In the genomic region with DNA sequence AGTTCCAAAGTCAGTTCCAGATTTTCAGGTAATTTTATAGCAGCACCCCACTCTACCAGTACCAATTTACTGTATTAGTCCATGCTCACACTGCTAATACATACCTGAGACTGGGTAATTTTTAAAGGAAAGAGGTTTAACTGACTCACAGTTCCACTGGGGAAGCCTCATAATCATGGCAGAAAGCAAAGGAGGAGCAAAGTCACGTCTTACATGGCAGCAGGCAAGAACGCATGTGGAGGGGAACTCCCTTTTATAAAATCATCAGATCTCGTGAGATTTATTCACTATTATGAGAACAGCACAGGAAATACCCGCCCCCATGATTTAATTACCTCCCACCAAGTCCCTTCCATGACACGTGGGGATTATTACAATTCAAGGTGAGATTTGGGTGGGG, we compare ENCODE assay signal across 17 cellular contexts.
DNase-seq lines count a peak whose midpoint lies in the region; ATAC-seq, FAIRE-seq and TF ChIP-seq lines count a peak whose summit lies in the region.
"Had no signal": no experiment of that assay in that cellular context is flagged by ENCODE, and none has a peak within 500 bp of the region (broad histone marks: within the 10 kb centered on the region; RNA-seq: fewer than 3 reads in every experiment).

No MANE protein-coding gene starts in this region.

- H2BK20ac ChIP-seq in H9 (ENCODE audit: low read depth, low read length, poor library complexity, severe bottlenecking): no peak overlapping the region
- H2BK20ac ChIP-seq in H1 (ENCODE audit: low read length): no peak overlapping the region

- H4K91ac ChIP-seq in H9 (ENCODE audit: insufficient read length, low read depth, low read length) (no peak overlapping the region), H1 (replicated peaks; ENCODE audit: insufficient read length, low read length) (no peak overlapping the region)

- H3K9me3 ChIP-seq in H9 (ENCODE audit: control insufficient read depth, low read depth, low read length) (peaks cover 7% of the 10 kb centered on the region), H1 (ENCODE audit: insufficient read depth in 2 of 2, low read depth in 1 of 2, low read length in 1 of 2) (peaks cover 0 to 12% of the 10 kb centered on the region in 2 experiments; a peak in 1 of 4 replicates)

- no CpG with 5 or more reads among the region's 5 CpGs for WGBS in H9 (ENCODE audit: extremely low coverage, insufficient read length, low lambda C conversion rate)
- 91% methylated on average over 5 of the region's 5 CpGs; no CpG with 5 or more reads in 1 of the 2 experiments for WGBS in H1 (ENCODE audit: extremely low coverage in 1 of 2, insufficient coverage in 1 of 2, insufficient read length in 1 of 2, insufficient replicate concordance in 2 of 2, low coverage in 1 of 2, low lambda C conversion rate in 2 of 2, missing lambda C conversion rate in 1 of 2), 2 experiments

- H3K9ac ChIP-seq in H9 (ENCODE audit: extremely low read depth, insufficient read length, low read length) (no peak overlapping the region), H1 (replicated peaks in 1 of 4; ENCODE audit: extremely low read depth in 1 of 4, low read depth in 3 of 4, low read length in 3 of 4) (no peak overlapping the region)

- no peaks in the 10 kb centered on the region for H3K27me3 ChIP-seq in H9 (ENCODE audit: insufficient read depth, low read length)
- no peaks in the 10 kb centered on the region for H3K27me3 ChIP-seq in H1 (replicated peaks in 1 of 4; ENCODE audit: control insufficient read depth in 3 of 4, extremely low read depth in 1 of 4, insufficient read depth in 3 of 4, low read length in 3 of 4)

- H2BK120ac ChIP-seq in H9 (ENCODE audit: low read depth, low read length, poor library complexity, severe bottlenecking) (no peak overlapping the region), H1 (replicated peaks; ENCODE audit: low read depth, low read length) (no peak overlapping the region)

- no peak for TF ChIP-seq EP300 in H1 (IDR thresholded peaks at IDR 0.05; ENCODE audit: borderline replicate concordance in 1 of 2, low read depth in 2 of 2, low read length in 2 of 2)

- H4K20me1 ChIP-seq in H9 (ENCODE audit: control insufficient read depth, insufficient read depth, insufficient read length) (no peaks in the 10 kb centered on the region), H1 (replicated peaks in 1 of 2; ENCODE audit: control insufficient read depth in 1 of 2, insufficient read depth in 2 of 2, low read length in 2 of 2) (no peaks in the 10 kb centered on the region)

- no peak for FAIRE-seq in H1 (lab: Jason Lieb, UNC)

- H3K4me2 ChIP-seq in H9 (ENCODE audit: insufficient read depth, insufficient read length, low read length) (no peak overlapping the region), H1 (ENCODE audit: insufficient read depth in 1 of 2, low read depth in 2 of 2, low read length in 2 of 2) (no peak overlapping the region)

- no peak for TF ChIP-seq POLR2A in H1 (IDR thresholded peaks at IDR 0.05; ENCODE audit: control extremely low read depth in 1 of 2, low read depth in 2 of 2, low read length in 2 of 2)

- H2BK12ac ChIP-seq in H9 (ENCODE audit: insufficient read length, low read depth, low read length): no peak overlapping the region
- H2BK12ac ChIP-seq in H1 (ENCODE audit: low read depth, low read length): no peak overlapping the region

- DNase-seq in activated CD8-positive, alpha-beta T cell treated with anti-CD3 and anti-CD28 coated beads for 36 hours: no peak
- DNase-seq in activated CD8-positive, alpha-beta T cell treated with anti-CD3 and anti-CD28 coated beads, Interleukin-2, amount 10 ng/mL, durations not matched to agents 7 days and 5 days: no peak
- DNase-seq in H9: no peak
- DNase-seq in H1 (ENCODE audit: low read depth in 1 of 2, low spot score in 2 of 2): no peak
- no peak for DNase-seq in activated CD8-positive, alpha-beta memory T cell treated with anti-CD3 and anti-CD28 coated beads for 24 hours
- no peak for DNase-seq in DMS 273 treated with DMSO at 0.1 percent for 48 hours (lab: John Stamatoyannopoulos, UW)
- DNase-seq in HuH-7.5 (ENCODE audit: low spot score): no peak
- DNase-seq: CD8-positive, alpha-beta T cell; COR-L47; DMS53; GF-D8; IMR-90; KG1 had no signal

- no peak overlapping the region for H3K27ac Mint-ChIP-seq in activated CD8-positive, alpha-beta T cell treated with anti-CD3 and anti-CD28 coated beads for 36 hours
- H3K27ac Mint-ChIP-seq in activated CD8-positive, alpha-beta T cell treated with anti-CD3 and anti-CD28 coated beads, Interleukin-2, amount 10 ng/mL, durations not matched to agents 7 days and 5 days: no peak overlapping the region
- H3K27ac Mint-ChIP-seq in H9: peak overlapping the region; percentile 45 to 94 (median 60); a peak in 4 of 7 replicates
- H3K27ac Mint-ChIP-seq in activated T-helper 17 cell treated with anti-CD3 and anti-CD28 coated beads, Interleukin-2, amount 50 U/mL, for 72 hours: peak overlapping the region; percentile 55
- H3K27ac Mint-ChIP-seq: CD14-positive monocyte; CD8-positive, alpha-beta T cell had no signal

- H3K23me2 ChIP-seq in H9 (ENCODE audit: insufficient read length, low read depth, low read length, poor library complexity, severe bottlenecking) (no peaks in the 10 kb centered on the region), H1 (ENCODE audit: low read depth, low read length) (no peaks in the 10 kb centered on the region)

- H4K8ac ChIP-seq in H9 (replicated peaks; ENCODE audit: insufficient read length, low read depth, low read length): no peak overlapping the region
- H4K8ac ChIP-seq in H1 (ENCODE audit: extremely low read depth, insufficient read depth, low read length): no peak overlapping the region

- H3K4me1 ChIP-seq in H9 (ENCODE audit: insufficient read depth, low read length): no peaks in the 10 kb centered on the region
- H3K4me1 ChIP-seq in H1 (replicated peaks in 1 of 4; ENCODE audit: control insufficient read depth in 3 of 4, insufficient read depth in 4 of 4, low read length in 3 of 4): peaks cover 0 to 2% (median 0%) of the 10 kb centered on the region in 4 experiments; a peak in 1 of 7 replicates
- H3K4me1 ChIP-seq: HAP-1 had no signal

- H4K5ac ChIP-seq in H9 (ENCODE audit: insufficient read length, low read depth, low read length) (no peak overlapping the region), H1 (ENCODE audit: insufficient read length, low read depth, low read length) (no peak overlapping the region)

- H3K36me3 Mint-ChIP-seq in activated CD8-positive, alpha-beta T cell treated with anti-CD3 and anti-CD28 coated beads for 36 hours (ENCODE audit: low read depth): peaks cover 8% of the 10 kb centered on the region
- H3K36me3 Mint-ChIP-seq in activated CD8-positive, alpha-beta T cell treated with anti-CD3 and anti-CD28 coated beads, Interleukin-2, amount 10 ng/mL, durations not matched to agents 7 days and 5 days (ENCODE audit: low read depth): peaks cover 5% of the 10 kb centered on the region
- H3K36me3 Mint-ChIP-seq in H9 (ENCODE audit: insufficient read depth in 1 of 3, low read depth in 3 of 3): peaks cover 16 to 34% (median 23%) of the 10 kb centered on the region in 3 experiments; a peak in 6 of 7 replicates
- no peaks in the 10 kb centered on the region for H3K36me3 Mint-ChIP-seq in activated T-helper 17 cell treated with anti-CD3 and anti-CD28 coated beads, Interleukin-2, amount 50 U/mL, for 72 hours (ENCODE audit: low read depth)
- H3K36me3 Mint-ChIP-seq: CD14-positive monocyte; CD8-positive, alpha-beta T cell had no signal

- H2BK5ac ChIP-seq in H9 (ENCODE audit: insufficient read length, low read length) (no peak overlapping the region), H1 (ENCODE audit: low read depth, low read length) (peak overlapping the region; percentile 52; the same call in 1 of the 2 replicates)

- no peaks in the 10 kb centered on the region for H3K27me3 Mint-ChIP-seq in activated CD8-positive, alpha-beta T cell treated with anti-CD3 and anti-CD28 coated beads for 36 hours
- peaks cover 6% of the 10 kb centered on the region for H3K27me3 Mint-ChIP-seq in activated CD8-positive, alpha-beta T cell treated with anti-CD3 and anti-CD28 coated beads, Interleukin-2, amount 10 ng/mL, durations not matched to agents 7 days and 5 days (ENCODE audit: low read depth)
- H3K27me3 Mint-ChIP-seq in H9 (ENCODE audit: low read depth): no peaks in the 10 kb centered on the region
- H3K27me3 Mint-ChIP-seq in activated T-helper 17 cell treated with anti-CD3 and anti-CD28 coated beads, Interleukin-2, amount 50 U/mL, for 72 hours: no peaks in the 10 kb centered on the region

- H3K23ac ChIP-seq in H9 (ENCODE audit: insufficient read length, low read depth, low read length): no peak overlapping the region
- no peak overlapping the region for H3K23ac ChIP-seq in H1 (ENCODE audit: insufficient read length)

- no peak for TF ChIP-seq RAD21 in H1 (IDR thresholded peaks at IDR 0.05 in 1 of 2, conservative IDR thresholded peaks at IDR 0.05 in 1 of 2; ENCODE audit: low read depth in 2 of 2, low read length in 2 of 2)

- no peak overlapping the region for H2AFZ ChIP-seq in H9 (ENCODE audit: low read length)
- no peak overlapping the region for H2AFZ ChIP-seq in H1 (ENCODE audit: low read length)

- intact Hi-C loops in activated CD8-positive, alpha-beta T cell treated with anti-CD3 and anti-CD28 coated beads for 36 hours (cut with micrococcal nuclease): no loop called here

- H3K4me1 Mint-ChIP-seq in activated CD8-positive, alpha-beta T cell treated with anti-CD3 and anti-CD28 coated beads for 36 hours (ENCODE audit: low read depth): peaks cover 29% of the 10 kb centered on the region
- peaks cover 5% of the 10 kb centered on the region for H3K4me1 Mint-ChIP-seq in activated CD8-positive, alpha-beta T cell treated with anti-CD3 and anti-CD28 coated beads, Interleukin-2, amount 10 ng/mL, durations not matched to agents 7 days and 5 days (ENCODE audit: low read depth)
- peaks cover 29 to 30% of the 10 kb centered on the region in 2 experiments for H3K4me1 Mint-ChIP-seq in H9
- H3K4me1 Mint-ChIP-seq in activated T-helper 17 cell treated with anti-CD3 and anti-CD28 coated beads, Interleukin-2, amount 50 U/mL, for 72 hours: peaks cover 11% of the 10 kb centered on the region

- H2AK5ac ChIP-seq in H9 (ENCODE audit: insufficient read length, low read length) (no peak overlapping the region), H1 (ENCODE audit: low read depth, low read length) (no peak overlapping the region)

- no peak overlapping the region for H3K14ac ChIP-seq in H9 (ENCODE audit: insufficient read depth, low read length)
- H3K14ac ChIP-seq in H1 (ENCODE audit: insufficient read length): no peak overlapping the region

- H3K18ac ChIP-seq in H9 (ENCODE audit: insufficient read length, low read depth, low read length) (no peak overlapping the region), H1 (ENCODE audit: extremely low read depth, low read length) (peak overlapping the region; percentile 32; the same call in 1 of the 2 replicates)

- no peaks in the 10 kb centered on the region for H3K36me3 ChIP-seq in H1 (ENCODE audit: control insufficient read depth in 2 of 4, insufficient read depth in 4 of 4, low read length in 3 of 4)
- H3K36me3 ChIP-seq: HAP-1 had no signal

- H3K56ac ChIP-seq in H9 (ENCODE audit: insufficient read length, low read depth, low read length) (no peak overlapping the region), H1 (replicated peaks; ENCODE audit: insufficient read length, low read depth, low read length) (no peak overlapping the region)

- POLR2A ChIA-PET in activated CD8-positive, alpha-beta T cell treated with anti-CD3 and anti-CD28 coated beads for 36 hours (lab: Charles Lee): no interaction called here
- POLR2A ChIA-PET in activated CD8-positive, alpha-beta T cell treated with anti-CD3 and anti-CD28 coated beads, Interleukin-2, amount 10 ng/mL, durations not matched to agents 7 days and 5 days (lab: Charles Lee): no interaction called here
- POLR2A ChIA-PET in H1 (lab: Charles Lee; ENCODE audit: partially characterized antibody): no interaction called here

- H2BK15ac ChIP-seq in H9 (ENCODE audit: low read depth, low read length): no peak overlapping the region
- no peak overlapping the region for H2BK15ac ChIP-seq in H1 (ENCODE audit: low read length)

- ATAC-seq in activated CD8-positive, alpha-beta T cell treated with anti-CD3 and anti-CD28 coated beads for 36 hours: peak; percentile 22
- no peak for ATAC-seq in activated CD8-positive, alpha-beta T cell treated with anti-CD3 and anti-CD28 coated beads, Interleukin-2, amount 10 ng/mL, durations not matched to agents 7 days and 5 days
- ATAC-seq in activated T-helper 17 cell treated with anti-CD3 and anti-CD28 coated beads, Interleukin-2, amount 50 U/mL, for 72 hours (replicated peaks): peak; percentile 53
- ATAC-seq: CD8-positive, alpha-beta T cell had no signal

- H3K4ac ChIP-seq in H9 (ENCODE audit: low read depth, low read length): no peak overlapping the region
- no peak overlapping the region for H3K4ac ChIP-seq in H1 (replicated peaks; ENCODE audit: insufficient read length, low read depth, low read length)

- no peak for TF ChIP-seq CTCF in activated CD8-positive, alpha-beta T cell treated with anti-CD3 and anti-CD28 coated beads for 36 hours (IDR thresholded peaks at IDR 0.05)
- TF ChIP-seq CTCF in H9 (conservative IDR thresholded peaks at IDR 0.05) (no peak), H1 (IDR thresholded peaks at IDR 0.05; ENCODE audit: control extremely low read depth in 1 of 3, insufficient read depth in 1 of 3, low read depth in 1 of 3, low read length in 3 of 3) (no peak)

- no peak overlapping the region for H3K4me3 Mint-ChIP-seq in activated CD8-positive, alpha-beta T cell treated with anti-CD3 and anti-CD28 coated beads for 36 hours
- H3K4me3 Mint-ChIP-seq in activated CD8-positive, alpha-beta T cell treated with anti-CD3 and anti-CD28 coated beads, Interleukin-2, amount 10 ng/mL, durations not matched to agents 7 days and 5 days: no peak overlapping the region
- no peak overlapping the region; a peak in 1 of 5 replicates for H3K4me3 Mint-ChIP-seq in H9
- peak overlapping the region; percentile 21 for H3K4me3 Mint-ChIP-seq in activated T-helper 17 cell treated with anti-CD3 and anti-CD28 coated beads, Interleukin-2, amount 50 U/mL, for 72 hours
- H3K4me3 Mint-ChIP-seq: CD14-positive monocyte; CD8-positive, alpha-beta T cell had no signal

- H3K27ac ChIP-seq in H9 (ENCODE audit: insufficient read length, low read depth, low read length) (no peak overlapping the region), H1 (ENCODE audit: low read depth, low read length) (no peak overlapping the region)
- H3K27ac ChIP-seq: 22Rv1 had no signal

- no peaks in the 10 kb centered on the region for H3K79me2 ChIP-seq in H9 (ENCODE audit: insufficient read depth, low read length)
- no peaks in the 10 kb centered on the region for H3K79me2 ChIP-seq in H1 (ENCODE audit: control insufficient read depth in 1 of 2, insufficient read depth in 2 of 2, low read length in 2 of 2)

- no peak overlapping the region for H3T11ph ChIP-seq in H9 (ENCODE audit: low read length)

- CTCF ChIA-PET in activated CD8-positive, alpha-beta T cell treated with anti-CD3 and anti-CD28 coated beads for 36 hours (lab: Charles Lee): no interaction called here
- CTCF ChIA-PET in activated CD8-positive, alpha-beta T cell treated with anti-CD3 and anti-CD28 coated beads, Interleukin-2, amount 10 ng/mL, durations not matched to agents 7 days and 5 days (lab: Charles Lee): no interaction called here
- CTCF ChIA-PET in H1 (lab: Charles Lee; ENCODE audit: partially characterized antibody): interaction anchor here (0.7 kb wide), 1 partner anchor 17 kb away, joined by 3 read pairs; no protein-coding TSS in a partner anchor

- H3K79me1 ChIP-seq in H9 (ENCODE audit: insufficient read depth, low read depth, low read length, poor library complexity, severe bottlenecking) (no peaks in the 10 kb centered on the region), H1 (ENCODE audit: low read depth, low read length) (no peaks in the 10 kb centered on the region)

- H3K4me3 ChIP-seq in H1 (ENCODE audit: extremely low read depth in 1 of 4, insufficient read depth in 2 of 4, low read depth in 3 of 4, low read length in 4 of 4): no peak overlapping the region
- H3K4me3 ChIP-seq: HAP-1 had no signal

- H3K9me3 Mint-ChIP-seq in activated CD8-positive, alpha-beta T cell treated with anti-CD3 and anti-CD28 coated beads for 36 hours: peaks cover 8% of the 10 kb centered on the region
- peaks cover 4% of the 10 kb centered on the region for H3K9me3 Mint-ChIP-seq in activated CD8-positive, alpha-beta T cell treated with anti-CD3 and anti-CD28 coated beads, Interleukin-2, amount 10 ng/mL, durations not matched to agents 7 days and 5 days (ENCODE audit: insufficient read depth)
- H3K9me3 Mint-ChIP-seq in H9: peaks cover 31 to 32% of the 10 kb centered on the region in 2 experiments
- peaks cover 9% of the 10 kb centered on the region for H3K9me3 Mint-ChIP-seq in activated T-helper 17 cell treated with anti-CD3 and anti-CD28 coated beads, Interleukin-2, amount 50 U/mL, for 72 hours

Comparison
In these comparisons a context has a peak if more than half of its experiments do, and no peak if none do; other contexts are left out.
1. H3K27ac Mint-ChIP-seq: peak in H9 (3 of 3) and activated T-helper 17 cell treated with anti-CD3 and anti-CD28 coated beads, Interleukin-2, amount 50 U/mL, for 72 hours (single experiment); none in activated CD8-positive, alpha-beta T cell treated with anti-CD3 and anti-CD28 coated beads for 36 hours (single experiment) and activated CD8-positive, alpha-beta T cell treated with anti-CD3 and anti-CD28 coated beads, Interleukin-2, amount 10 ng/mL, durations not matched to agents 7 days and 5 days (single experiment).